Comparison of ENCODE assay signal across 20 cellular contexts in the genomic region with DNA sequence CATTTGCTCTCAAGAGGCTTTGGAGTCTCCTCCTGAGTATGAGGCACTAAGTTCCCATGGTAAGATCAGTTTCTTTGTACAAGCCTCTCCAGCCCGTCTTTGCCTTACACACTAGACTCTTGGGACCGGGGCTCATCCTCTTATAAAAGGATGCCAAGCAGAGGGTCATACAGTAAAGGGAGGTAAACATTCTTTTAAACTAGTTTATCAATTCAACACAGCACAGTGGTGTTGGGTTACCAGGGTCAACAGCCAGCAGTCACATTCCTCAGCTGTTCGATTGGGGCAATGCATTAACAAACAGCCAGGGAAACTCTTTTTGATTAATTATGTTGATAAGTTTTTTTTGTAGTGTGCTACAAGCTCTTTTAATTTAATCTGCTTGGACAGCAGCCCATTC.
"Had no signal": no experiment of that assay in that cellular context is flagged by ENCODE, and none has a peak within 500 bp of the region (broad histone marks: within the 10 kb centered on the region; RNA-seq: fewer than 3 reads in every experiment).

No MANE protein-coding gene starts in this region.

- H3K27ac ChIP-seq: dorsolateral prefrontal cortex, gastroesophageal sphincter, heart right ventricle, left ventricle myocardium inferior, spleen, stomach, testis, upper lobe of right lung had no signal

- DNase-seq: activated CD4-positive, alpha-beta T cell treated with anti-CD3 and anti-CD28 coated beads, Interleukin-2, amount 10 ng/mL, durations not matched to agents 24 days and 14 days; activated CD4-positive, CD25-positive, alpha-beta regulatory T cell; activated CD8-positive, alpha-beta memory T cell treated with anti-CD3 and anti-CD28 coated beads, Interleukin-2, amount 50 U/mL, for 48 hours; activated gamma-delta T cell; activated T-cell treated with anti-CD3 and anti-CD28 coated beads, Interleukin-2, amount 50 U/mL, for 72 hours; dorsolateral prefrontal cortex; endodermal cell; heart right ventricle; islet precursor cell; left ventricle myocardium inferior; mesendoderm; spleen; stimulated activated CD4-positive, alpha-beta T cell treated with anti-CD3 and anti-CD28 coated beads, Interleukin-1b, Interleukin-23, amount 100 ng/mL, for 48 hours; stomach; T-helper 2 cell; testis; upper lobe of right lung had no signal

- H3K9me3 ChIP-seq: gastroesophageal sphincter, heart right ventricle, left ventricle myocardium inferior, spleen, stomach, testis, upper lobe of right lung had no signal

- H3K4me1 ChIP-seq: gastroesophageal sphincter, heart right ventricle, left ventricle myocardium inferior, stomach, testis, upper lobe of right lung had no signal

- H3K27me3 ChIP-seq: gastroesophageal sphincter, stomach, testis, upper lobe of right lung had no signal

- H3K4me3 ChIP-seq: dorsolateral prefrontal cortex, gastroesophageal sphincter, heart right ventricle, left ventricle myocardium inferior, spleen, stomach, testis, upper lobe of right lung had no signal

- H3K36me3 ChIP-seq: gastroesophageal sphincter, heart right ventricle, left ventricle myocardium inferior, spleen, stomach, upper lobe of right lung had no signal

- ATAC-seq: activated naive CD4-positive, alpha-beta T cell treated with anti-CD3 and anti-CD28 coated beads, Interleukin-2, amount 50 U/mL, for 72 hours; activated T-cell treated with anti-CD3 and anti-CD28 coated beads, Interleukin-2, amount 50 U/mL, for 72 hours; gastroesophageal sphincter; heart right ventricle; sciatic nerve; upper lobe of right lung had no signal
